In genomic region chr7:30247546-30248386, GRCh38 we compare ENCODE assay signal across 16 cellular contexts. TPM values are rescaled to one million over a fixed set of nuclear protein-coding genes. Genes with fewer than 3 reads are reported as not detected.
A peak's percentile ranks its signal among the peaks of the same experiment; 100 is the strongest.
DNase-seq lines count a peak whose midpoint lies in the region; ATAC-seq and TF ChIP-seq lines count a peak whose summit lies in the region.
"Had no signal": no experiment of that assay in that cellular context is flagged by ENCODE, and none has a peak within 500 bp of the region (broad histone marks: within the 10 kb centered on the region; RNA-seq: fewer than 3 reads in every experiment).

No MANE protein-coding gene starts in this region.

- no peak overlapping the region for H2BK5ac ChIP-seq in H9 (ENCODE audit: insufficient read length, low read length)

- H3K4me2 ChIP-seq in H9 (ENCODE audit: insufficient read depth, insufficient read length, low read length): no peak overlapping the region

- H3K27me3 ChIP-seq in H9 (ENCODE audit: insufficient read depth, low read length): no peaks in the 10 kb centered on the region
- H3K27me3 ChIP-seq: esophagus muscularis mucosa, tibial artery had no signal

- CTCF ChIA-PET in activated B cell treated with CpG ODN at 0.5 μM for 24 hours (lab: Charles Lee): interaction anchor here (1.1 kb wide), 1 partner anchor 318 kb away, joined by 3 read pairs; no protein-coding TSS in a partner anchor

- H3K27ac Mint-ChIP-seq in activated B cell treated with CpG ODN at 0.5 μM for 24 hours (no peak overlapping the region), H9 (no peak overlapping the region; a peak in 1 of 7 replicates)
- H3K27ac Mint-ChIP-seq in stimulated activated naive B cell treated with anti-CD40 and anti-IgM and Interleukin-4, amounts not matched to agents 10 μg/mL and 1 μg/mL and 100 μg/mL, for 72 hours: peak overlapping the region; percentile 16
- no peak overlapping the region for H3K27ac Mint-ChIP-seq in activated T-helper 2 cell treated with anti-CD3 and anti-CD28 coated beads, Interferon-gamma antibody, Interleukin-2, Interleukin-4, amounts not matched to agents 10 μg/mL and 5 μg/mL and 100 μg/mL, durations not matched to agents 14 hours and 24 hours and 36 hours
- H3K27ac Mint-ChIP-seq: memory B cell had no signal

- H2BK12ac ChIP-seq in H9 (ENCODE audit: insufficient read length, low read depth, low read length): no peak overlapping the region

- WGBS in H9 (ENCODE audit: extremely low coverage, insufficient read length, low lambda C conversion rate): no CpG with 5 or more reads among the region's 6 CpGs

- H4K20me1 ChIP-seq in H9 (ENCODE audit: control insufficient read depth, insufficient read depth, insufficient read length): no peaks in the 10 kb centered on the region

- no peaks in the 10 kb centered on the region for H3K9me3 ChIP-seq in H9 (ENCODE audit: control insufficient read depth, low read depth, low read length)
- H3K9me3 ChIP-seq: esophagus muscularis mucosa, tibial artery had no signal

- H3K4me3 Mint-ChIP-seq in activated B cell treated with CpG ODN at 0.5 μM for 24 hours (no peak overlapping the region), H9 (no peak overlapping the region)
- no peak overlapping the region for H3K4me3 Mint-ChIP-seq in stimulated activated naive B cell treated with anti-CD40 and anti-IgM and Interleukin-4, amounts not matched to agents 10 μg/mL and 1 μg/mL and 100 μg/mL, for 72 hours
- H3K4me3 Mint-ChIP-seq in activated T-helper 2 cell treated with anti-CD3 and anti-CD28 coated beads, Interferon-gamma antibody, Interleukin-2, Interleukin-4, amounts not matched to agents 10 μg/mL and 5 μg/mL and 100 μg/mL, durations not matched to agents 14 hours and 24 hours and 36 hours (ENCODE audit: low read depth): no peak overlapping the region
- H3K4me3 Mint-ChIP-seq: CD4-positive, alpha-beta memory T cell; memory B cell had no signal

- no peaks in the 10 kb centered on the region for H3K9me3 Mint-ChIP-seq in activated B cell treated with CpG ODN at 0.5 μM for 24 hours
- no peaks in the 10 kb centered on the region for H3K9me3 Mint-ChIP-seq in stimulated activated naive B cell treated with anti-CD40 and anti-IgM and Interleukin-4, amounts not matched to agents 10 μg/mL and 1 μg/mL and 100 μg/mL, for 72 hours
- no peaks in the 10 kb centered on the region for H3K9me3 Mint-ChIP-seq in H9
- no peaks in the 10 kb centered on the region for H3K9me3 Mint-ChIP-seq in activated T-helper 2 cell treated with anti-CD3 and anti-CD28 coated beads, Interferon-gamma antibody, Interleukin-2, Interleukin-4, amounts not matched to agents 10 μg/mL and 5 μg/mL and 100 μg/mL, durations not matched to agents 14 hours and 24 hours and 36 hours
- H3K9me3 Mint-ChIP-seq: CD4-positive, alpha-beta memory T cell; memory B cell had no signal

- DNase-seq in DMS 273 (lab: John Stamatoyannopoulos, UW; ENCODE audit: unreplicated experiment) (peak; percentile 58), DMS 273 treated with DMSO at 0.1 percent for 48 hours (lab: John Stamatoyannopoulos, UW) (no peak), NCI-H345 treated with DMSO at 0.1 percent for 48 hours (lab: John Stamatoyannopoulos, UW; ENCODE audit: unreplicated experiment) (peak; percentile 78), activated B cell treated with CpG ODN at 0.5 μM for 24 hours (no peak), H9 (no peak)
- no peak for DNase-seq in stimulated activated naive B cell treated with anti-CD40 and anti-IgM and Interleukin-4, amounts not matched to agents 10 μg/mL and 1 μg/mL and 100 μg/mL, for 72 hours
- no peak for DNase-seq in activated T-helper 2 cell treated with anti-CD3 and anti-CD28 coated beads, Interferon-gamma antibody, Interleukin-2, Interleukin-4, amounts not matched to agents 10 μg/mL and 5 μg/mL and 100 μg/mL, durations not matched to agents 14 hours and 24 hours and 36 hours (ENCODE audit: low spot score)
- DNase-seq: CD4-positive, alpha-beta memory T cell; tibial artery had no signal

- no peak overlapping the region for H3K56ac ChIP-seq in H9 (ENCODE audit: insufficient read length, low read depth, low read length)

- H2BK20ac ChIP-seq in H9 (ENCODE audit: low read depth, low read length, poor library complexity, severe bottlenecking): no peak overlapping the region

- no peak overlapping the region for H3K14ac ChIP-seq in H9 (ENCODE audit: insufficient read depth, low read length)

- H3K4me1 Mint-ChIP-seq in activated B cell treated with CpG ODN at 0.5 μM for 24 hours: peaks cover 20% of the 10 kb centered on the region
- peaks cover under 1 to 3% of the 10 kb centered on the region in 2 donors for H3K4me1 Mint-ChIP-seq in stimulated activated naive B cell treated with anti-CD40 and anti-IgM and Interleukin-4, amounts not matched to agents 10 μg/mL and 1 μg/mL and 100 μg/mL, for 72 hours
- peaks cover 14 to 16% of the 10 kb centered on the region in 2 experiments for H3K4me1 Mint-ChIP-seq in H9
- peaks cover 12% of the 10 kb centered on the region for H3K4me1 Mint-ChIP-seq in activated T-helper 2 cell treated with anti-CD3 and anti-CD28 coated beads, Interferon-gamma antibody, Interleukin-2, Interleukin-4, amounts not matched to agents 10 μg/mL and 5 μg/mL and 100 μg/mL, durations not matched to agents 14 hours and 24 hours and 36 hours (ENCODE audit: low read depth)

- TF ChIP-seq CTCF in activated B cell treated with CpG ODN at 0.5 μM for 24 hours (IDR thresholded peaks at IDR 0.05): no peak
- no peak for TF ChIP-seq CTCF in H9 (conservative IDR thresholded peaks at IDR 0.05)

- H3K79me2 ChIP-seq in H9 (ENCODE audit: insufficient read depth, low read length): no peaks in the 10 kb centered on the region

- no peak overlapping the region for H3K27ac ChIP-seq in H9 (ENCODE audit: insufficient read length, low read depth, low read length)
- H3K27ac ChIP-seq: 22Rv1, esophagus muscularis mucosa, SK-N-MC, tibial artery had no signal

- no peaks in the 10 kb centered on the region for H3K27me3 Mint-ChIP-seq in activated B cell treated with CpG ODN at 0.5 μM for 24 hours
- no peaks in the 10 kb centered on the region for H3K27me3 Mint-ChIP-seq in stimulated activated naive B cell treated with anti-CD40 and anti-IgM and Interleukin-4, amounts not matched to agents 10 μg/mL and 1 μg/mL and 100 μg/mL, for 72 hours
- H3K27me3 Mint-ChIP-seq in H9 (ENCODE audit: low read depth): peaks cover 3% of the 10 kb centered on the region; the same call in 1 of the 2 replicates
- no peaks in the 10 kb centered on the region for H3K27me3 Mint-ChIP-seq in activated T-helper 2 cell treated with anti-CD3 and anti-CD28 coated beads, Interferon-gamma antibody, Interleukin-2, Interleukin-4, amounts not matched to agents 10 μg/mL and 5 μg/mL and 100 μg/mL, durations not matched to agents 14 hours and 24 hours and 36 hours (ENCODE audit: low read depth)
- H3K27me3 Mint-ChIP-seq: CD4-positive, alpha-beta memory T cell; memory B cell had no signal

- no peaks in the 10 kb centered on the region for H3K79me1 ChIP-seq in H9 (ENCODE audit: insufficient read depth, low read depth, low read length, poor library complexity, severe bottlenecking)

- H3K4ac ChIP-seq in H9 (ENCODE audit: low read depth, low read length): no peak overlapping the region

- no peak overlapping the region for H3K18ac ChIP-seq in H9 (ENCODE audit: insufficient read length, low read depth, low read length)

- H2BK120ac ChIP-seq in H9 (ENCODE audit: low read depth, low read length, poor library complexity, severe bottlenecking): no peak overlapping the region

- POLR2A ChIA-PET in activated B cell treated with CpG ODN at 0.5 μM for 24 hours (lab: Charles Lee): no interaction called here

- H3K36me3 Mint-ChIP-seq in activated B cell treated with CpG ODN at 0.5 μM for 24 hours (ENCODE audit: low read depth) (no peaks in the 10 kb centered on the region), H9 (ENCODE audit: insufficient read depth in 1 of 3, low read depth in 3 of 3) (no peaks in the 10 kb centered on the region)
- no peaks in the 10 kb centered on the region for H3K36me3 Mint-ChIP-seq in stimulated activated naive B cell treated with anti-CD40 and anti-IgM and Interleukin-4, amounts not matched to agents 10 μg/mL and 1 μg/mL and 100 μg/mL, for 72 hours
- H3K36me3 Mint-ChIP-seq in activated T-helper 2 cell treated with anti-CD3 and anti-CD28 coated beads, Interferon-gamma antibody, Interleukin-2, Interleukin-4, amounts not matched to agents 10 μg/mL and 5 μg/mL and 100 μg/mL, durations not matched to agents 14 hours and 24 hours and 36 hours (ENCODE audit: low read depth): no peaks in the 10 kb centered on the region
- H3K36me3 Mint-ChIP-seq: CD4-positive, alpha-beta memory T cell had no signal

- H2AK5ac ChIP-seq in H9 (ENCODE audit: insufficient read length, low read length): no peak overlapping the region

- H4K91ac ChIP-seq in H9 (ENCODE audit: insufficient read length, low read depth, low read length): no peak overlapping the region

- no peak overlapping the region for H3T11ph ChIP-seq in H9 (ENCODE audit: low read length)

- H4K8ac ChIP-seq in H9 (replicated peaks; ENCODE audit: insufficient read length, low read depth, low read length): no peak overlapping the region

- H2AFZ ChIP-seq in H9 (ENCODE audit: low read length): no peak overlapping the region

- H3K9ac ChIP-seq in H9 (ENCODE audit: extremely low read depth, insufficient read length, low read length): no peak overlapping the region

- ATAC-seq in activated B cell treated with CpG ODN at 0.5 μM for 24 hours (ENCODE audit: low read depth): peak; percentile 18
- ATAC-seq in stimulated activated naive B cell treated with anti-CD40 and anti-IgM and Interleukin-4, amounts not matched to agents 10 μg/mL and 1 μg/mL and 100 μg/mL, for 72 hours (replicated peaks): no peak
- no peak for ATAC-seq in GM19455 (IDR thresholded peaks at IDR 0.05; ENCODE audit: unreplicated experiment)
- ATAC-seq: activated CD4-positive, CD25-positive, alpha-beta regulatory T cell treated with anti-CD3 and anti-CD28 coated beads, Interleukin-2, amount 50 U/mL, for 24 hours; K562 had no signal

- no peaks in the 10 kb centered on the region for H3K23me2 ChIP-seq in H9 (ENCODE audit: insufficient read length, low read depth, low read length, poor library complexity, severe bottlenecking)

- intact Hi-C loops in activated B cell treated with CpG ODN at 0.5 μM for 24 hours (cut with micrococcal nuclease): no loop called here
- intact Hi-C loops in activated T-helper 2 cell treated with anti-CD3 and anti-CD28 coated beads, Interferon-gamma antibody, Interleukin-2, Interleukin-4, amounts not matched to agents 10 μg/mL and 5 μg/mL and 100 μg/mL, durations not matched to agents 14 hours and 24 hours and 36 hours (cut with micrococcal nuclease): no loop called here

- H3K23ac ChIP-seq in H9 (ENCODE audit: insufficient read length, low read depth, low read length): no peak overlapping the region

- H3K4me1 ChIP-seq in H9 (ENCODE audit: insufficient read depth, low read length): peaks cover 6% of the 10 kb centered on the region; the same call in 1 of the 2 replicates

- H2BK15ac ChIP-seq in H9 (ENCODE audit: low read depth, low read length): no peak overlapping the region

- H4K5ac ChIP-seq in H9 (ENCODE audit: insufficient read length, low read depth, low read length): no peak overlapping the region

RNA-seq across cellular contexts. Expression of gene ZNRF2, which starts 36.6 kb away (rescaled TPM):
- total RNA-seq in activated B cell treated with CpG ODN at 0.5 μM for 24 hours (18.7 and 21.4 TPM in 2 replicates), H9 (2021) (16.5 and 17.1 TPM in 2 replicates)
- total RNA-seq in activated T-helper 2 cell treated with anti-CD3 and anti-CD28 coated beads, Interferon-gamma antibody, Interleukin-2, Interleukin-4, amounts not matched to agents 10 μg/mL and 5 μg/mL and 100 μg/mL, durations not matched to agents 14 hours and 24 hours and 36 hours: 10.2 and 10.4 TPM in 2 replicates

Comparison
In these comparisons a context has a peak if more than half of its experiments do, and no peak if none do; other contexts are left out.
1. DNase-seq: peak in DMS 273 (single experiment) and NCI-H345 treated with DMSO at 0.1 percent for 48 hours (single experiment); none in DMS 273 treated with DMSO at 0.1 percent for 48 hours (single experiment), activated B cell treated with CpG ODN at 0.5 μM for 24 hours (single experiment), stimulated activated naive B cell treated with anti-CD40 and anti-IgM and Interleukin-4, amounts not matched to agents 10 μg/mL and 1 μg/mL and 100 μg/mL, for 72 hours (single experiment), H9 (single experiment) and activated T-helper 2 cell treated with anti-CD3 and anti-CD28 coated beads, Interferon-gamma antibody, Interleukin-2, Interleukin-4, amounts not matched to agents 10 μg/mL and 5 μg/mL and 100 μg/mL, durations not matched to agents 14 hours and 24 hours and 36 hours (single experiment).